ENCODE assay signal across 8 cellular contexts in the genomic region with DNA sequence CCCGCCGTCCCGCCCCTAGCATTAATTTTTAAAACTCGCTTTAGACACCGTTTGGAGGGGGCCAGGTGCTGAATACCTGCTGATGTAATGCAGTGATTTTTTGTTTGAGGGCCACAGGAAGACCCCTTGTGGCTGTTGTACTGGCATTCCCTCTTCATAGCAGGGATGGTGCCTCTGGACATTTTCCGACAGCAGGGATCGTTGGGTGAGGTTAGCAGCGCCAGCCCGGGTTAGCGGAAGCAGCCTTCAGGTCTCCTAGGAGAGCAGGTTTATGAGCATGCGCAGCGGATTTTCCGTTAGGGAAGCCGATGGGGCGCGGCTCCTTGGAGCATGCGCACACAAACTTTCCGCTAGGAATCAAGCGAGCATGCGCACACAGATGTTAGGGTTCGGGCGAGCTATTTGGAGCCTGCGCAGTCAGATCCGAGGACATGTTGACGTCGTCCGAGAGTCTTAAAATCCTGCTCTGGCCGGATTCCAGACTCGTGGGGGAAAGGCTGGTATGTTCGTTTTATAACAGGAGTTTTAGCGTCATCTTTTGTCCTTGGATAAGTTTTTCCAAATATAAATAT. TPM values are rescaled to one million over a fixed set of nuclear protein-coding genes. Genes with fewer than 3 reads are reported as not detected.
DNase-seq lines count a peak whose midpoint lies in the region; ATAC-seq and TF ChIP-seq lines count a peak whose summit lies in the region.

No MANE protein-coding gene starts in this region.

- TF ChIP-seq EP300 in ovary (IDR thresholded peaks at IDR 0.05): no peak

- H3K9me3 ChIP-seq in adipocyte (ENCODE audit: control insufficient read depth, low read length) (no peaks in the 10 kb centered on the region), cardiac muscle cell (ENCODE audit: low read depth) (no peaks in the 10 kb centered on the region), ovary (no peaks in the 10 kb centered on the region), thyroid gland (no peaks in the 10 kb centered on the region)

- TF ChIP-seq POLR2A in ovary (IDR thresholded peaks at IDR 0.05): peak; percentile 78
- TF ChIP-seq POLR2A in thyroid gland (IDR thresholded peaks at IDR 0.05): peak in 1 of 2 donors; percentile 77

- peak overlapping the region; percentile 93 for H3K9ac ChIP-seq in adipocyte (ENCODE audit: low read length)

- intact Hi-C loops in ovary (cut with DNase I): no loop called here
- intact Hi-C loops in thyroid gland (cut with DNase I): loop anchor here (10.0 kb wide), 1 partner anchor 80 kb away; a partner anchor contains a TSS

- H3K4me1 ChIP-seq in adipocyte (ENCODE audit: control insufficient read depth, insufficient read depth, low read length) (peaks cover 6% of the 10 kb centered on the region), cardiac muscle cell (ENCODE audit: low read depth) (no peaks in the 10 kb centered on the region), ovary (ENCODE audit: insufficient read depth) (no peaks in the 10 kb centered on the region), thyroid gland (peaks cover 4 to 6% of the 10 kb centered on the region in 2 donors)

- ATAC-seq in GM21529 (IDR thresholded peaks at IDR 0.05; ENCODE audit: unreplicated experiment): peak; percentile 89

- H3K36me3 ChIP-seq in adipocyte (ENCODE audit: control insufficient read depth, insufficient read depth, low read length, severe bottlenecking) (peaks cover 6% of the 10 kb centered on the region), cardiac muscle cell (no peaks in the 10 kb centered on the region), ovary (no peaks in the 10 kb centered on the region), thyroid gland (peaks cover 5 to 9% of the 10 kb centered on the region in 2 donors)

- DNase-seq in DMS 273 (lab: John Stamatoyannopoulos, UW; ENCODE audit: unreplicated experiment) (peak; percentile 100), KG1 (lab: John Stamatoyannopoulos, UW) (peak; percentile 96), SKM-1 treated with dmso at 0.1 percent for 144 hours (lab: John Stamatoyannopoulos, UW; ENCODE audit: unreplicated experiment) (peak; percentile 97), adipocyte (ENCODE audit: low read depth) (peak; percentile 99), cardiac muscle cell (ENCODE audit: low read depth in 1 of 2, low spot score in 1 of 2) (peak; percentile 96 to 99), ovary (peak; percentile 96 to 98 (median 97)), thyroid gland (peak; percentile 96 to 98)

- H3K4me3 ChIP-seq in adipocyte (ENCODE audit: low read length) (peak overlapping the region; percentile 94), cardiac muscle cell (peak overlapping the region; percentile 40), ovary (peak overlapping the region; percentile 50), thyroid gland (replicated peaks in 1 of 3) (peak overlapping the region in 2 of 3 donors; percentile 31 to 82)

- 1 to 3% (median 2%) methylated on average over 31 of the region's 31 CpGs for WGBS in ovary, 3 donors
- WGBS in thyroid gland, 2 donors: 3 to 4% methylated on average over 30 to 31 of the region's 31 CpGs

- peak overlapping the region; percentile 73 for H3K27ac ChIP-seq in cardiac muscle cell
- peak overlapping the region in 1 of 2 donors; percentile 63 for H3K27ac ChIP-seq in ovary
- H3K27ac ChIP-seq in thyroid gland: peak overlapping the region; percentile 65 to 89 (median 79)

- H3K27me3 ChIP-seq in adipocyte (replicated peaks; ENCODE audit: control insufficient read depth, insufficient read depth, low read length) (no peaks in the 10 kb centered on the region), cardiac muscle cell (no peaks in the 10 kb centered on the region), ovary (no peaks in the 10 kb centered on the region), thyroid gland (no peaks in the 10 kb centered on the region)

- no peak for TF ChIP-seq CTCF in cardiac muscle cell (IDR thresholded peaks at IDR 0.05; ENCODE audit: low read depth, low read length)
- TF ChIP-seq CTCF in ovary (IDR thresholded peaks at IDR 0.05): no peak
- TF ChIP-seq CTCF in thyroid gland (IDR thresholded peaks at IDR 0.05): peak in 1 of 6 experiments; percentile 10

RNA-seq across cellular contexts. Expression of a gene that starts 17.2 kb away (rescaled TPM):
- total RNA-seq in cardiac muscle cell (17.1 and 17.5 TPM in 2 replicates), ovary (10 to 100 TPM in 6 of 7 donors, 1 to 10 TPM in 1; 8.6 to 19.6 (median 15.6) TPM), thyroid gland (10 to 100 TPM; 12.7 to 29.8 (median 20.6) TPM)
- polyA plus RNA-seq in cardiac muscle cell (43.0 and 45.8 TPM in 2 replicates), ovary (10 to 100 TPM; 22.1 to 36.7 TPM)

Comparison
In these comparisons a context has a peak if more than half of its experiments do, and no peak if none do; other contexts are left out.
1. H3K4me3 ChIP-seq: peak in every context shown above with its lines; median percentile 94 in adipocyte; 56 in thyroid gland; 50 in ovary; 40 in cardiac muscle cell.